In genomic region chr15:70852501-70853269, GRCh38 we compare ENCODE assay signal across 8 cellular contexts. TPM values are rescaled to one million over a fixed set of nuclear protein-coding genes. Genes with fewer than 3 reads are reported as not detected.
DNase-seq lines count a peak whose midpoint lies in the region; ATAC-seq and TF ChIP-seq lines count a peak whose summit lies in the region.

No MANE protein-coding gene starts in this region.

- peak overlapping the region; percentile 83 for H3K27ac ChIP-seq in ACC112 (ENCODE audit: low read depth, low read length)
- H3K27ac ChIP-seq in HUES64 (ENCODE audit: low read depth, low read length), result no peak overlapping the region
- peak overlapping the region; percentile 96 to 97 for H3K27ac ChIP-seq in coronary artery
- no peak overlapping the region for H3K27ac ChIP-seq in mucosa of rectum (ENCODE audit: low read depth in 2 of 2, low read length in 2 of 2)

- TF ChIP-seq CTCF in coronary artery (IDR thresholded peaks at IDR 0.05), result no peak

- H3K9ac ChIP-seq in HUES64 (ENCODE audit: low read depth, low read length) (0 out of 2 replicates have a peak overlapping the region, but pooled peaks have one; percentile 78), mucosa of rectum (ENCODE audit: low read depth in 1 of 2, low read length in 2 of 2) (no peak overlapping the region)

- H3K36me3 ChIP-seq in ACC112 (ENCODE audit: insufficient read depth, low read length) (peaks cover 26% of the 10 kb centered on the region), HUES64 (ENCODE audit: insufficient read depth, low read length) (peaks cover 17% of the 10 kb centered on the region; the same call in 1 of the 2 replicates), mucosa of rectum (ENCODE audit: control insufficient read depth in 2 of 2, insufficient read depth in 2 of 2, low read length in 2 of 2) (no peaks in the 10 kb centered on the region)

- no peak for ATAC-seq in GM21360 (IDR thresholded peaks at IDR 0.05; ENCODE audit: unreplicated experiment)

- H3K4me1 ChIP-seq in ACC112 (ENCODE audit: control insufficient read depth, insufficient read depth, low read length, unreplicated experiment), result peaks cover 37% of the 10 kb centered on the region
- H3K4me1 ChIP-seq in HUES64 (ENCODE audit: insufficient read depth, low read length), result peaks cover 6% of the 10 kb centered on the region
- peaks cover 0 to 2% of the 10 kb centered on the region in 2 donors for H3K4me1 ChIP-seq in mucosa of rectum (ENCODE audit: control insufficient read depth in 2 of 2, insufficient read depth in 2 of 2, low read length in 2 of 2)

- no peaks in the 10 kb centered on the region for H3K27me3 ChIP-seq in ACC112 (ENCODE audit: insufficient read depth, low read length)
- peaks cover 16% of the 10 kb centered on the region; the same call in 1 of the 2 replicates for H3K27me3 ChIP-seq in HUES64 (ENCODE audit: insufficient read depth, low read length)
- H3K27me3 ChIP-seq in mucosa of rectum (ENCODE audit: control insufficient read depth in 2 of 2, insufficient read depth in 2 of 2, low read length in 2 of 2), result peaks cover 23 to 28% of the 10 kb centered on the region in 2 donors

- WGBS in HUES64, result 74% methylated on average over 8 of the region's 10 CpGs

- H3K4me3 ChIP-seq in ACC112 (ENCODE audit: low read depth, low read length) (peak overlapping the region; percentile 87), HUES64 (ENCODE audit: low read length) (peak overlapping the region; percentile 74), coronary artery (peak overlapping the region; percentile 83), mucosa of rectum (ENCODE audit: low read length in 2 of 2) (peak overlapping the region; percentile 48 to 66)

- H2AFZ ChIP-seq in ACC112 (ENCODE audit: low read length, unreplicated experiment), result no peak overlapping the region

- peaks cover 41% of the 10 kb centered on the region for H3K79me2 ChIP-seq in ACC112 (ENCODE audit: control insufficient read depth, insufficient read depth, low read length, unreplicated experiment)

- H3K9me3 ChIP-seq in HUES64 (ENCODE audit: insufficient read depth, low read depth, low read length) (no peaks in the 10 kb centered on the region), mucosa of rectum (ENCODE audit: control insufficient read depth in 2 of 2, low read length in 2 of 2) (no peaks in the 10 kb centered on the region)

- DNase-seq in coronary artery (ENCODE audit: low spot score), result peak; percentile 76
- no peak for DNase-seq in MV-4-11 (lab: John Stamatoyannopoulos, UW)
- DNase-seq in activated gamma-delta T cell treated with Interleukin-2 at 50 U/mL for 16 hours, result no peak
- no peak for DNase-seq in NCI-H510A (lab: John Stamatoyannopoulos, UW)

RNA-seq across cellular contexts. Expression of gene LARP6, which starts 1.3 kb away (rescaled TPM):
- polyA plus RNA-seq in HUES64 (2013, experiment 1 of 2), result 11.1 TPM
- 13.1 TPM for polyA plus RNA-seq in HUES64 (2013, experiment 2 of 2)

RNA-seq across cellular contexts. Expression of gene THAP10, which starts 39.5 kb away (rescaled TPM):
- polyA plus RNA-seq in HUES64 (2013, experiment 1 of 2), result 4.5 TPM
- 6.0 TPM for polyA plus RNA-seq in HUES64 (2013, experiment 2 of 2)

RNA-seq across cellular contexts. Expression of gene LRRC49, which starts 39.9 kb away (rescaled TPM):
- polyA plus RNA-seq in HUES64 (2013, experiment 1 of 2), result 9.3 TPM
- polyA plus RNA-seq in HUES64 (2013, experiment 2 of 2), result 10.3 TPM

Comparison
In these comparisons a context has a peak if more than half of its experiments do, and no peak if none do; other contexts are left out.
1. H3K27ac ChIP-seq: peak in ACC112 (single experiment) and coronary artery (2 of 2); none in HUES64 (single experiment) and mucosa of rectum (0 of 2).
2. Peak in every context shown above with its lines, with median percentiles within 50 percentile points of each other: H3K4me3 ChIP-seq.